25 cellular contexts compared by ENCODE assay signal in genomic region chr10:59870152-59870551, GRCh38. TPM values are rescaled to one million over a fixed set of nuclear protein-coding genes. Genes with fewer than 3 reads are reported as not detected.
DNase-seq lines count a peak whose midpoint lies in the region; ATAC-seq and TF ChIP-seq lines count a peak whose summit lies in the region.
"Had no signal": no experiment of that assay in that cellular context is flagged by ENCODE, and none has a peak within 500 bp of the region (broad histone marks: within the 10 kb centered on the region; RNA-seq: fewer than 3 reads in every experiment).

No MANE protein-coding gene starts in this region.

- H3K79me2 ChIP-seq in GM23338 (replicated peaks; ENCODE audit: insufficient read depth), result peaks cover 99% of the 10 kb centered on the region

- H3K4me1 Mint-ChIP-seq in GM23338, result peaks cover 73% of the 10 kb centered on the region

- no peak overlapping the region for H3K4me2 ChIP-seq in GM23338
- H3K4me2 ChIP-seq: PC-9 had no signal

- H3K4me1 ChIP-seq in GM23338 (ENCODE audit: insufficient read depth) (peaks cover 63% of the 10 kb centered on the region), ascending aorta (peaks cover 5 to 29% of the 10 kb centered on the region in 2 donors)

- ATAC-seq in GM23338 (no peak), GM18907 (IDR thresholded peaks at IDR 0.05; ENCODE audit: unreplicated experiment) (no peak), GM19035 (IDR thresholded peaks at IDR 0.05; ENCODE audit: unreplicated experiment) (no peak)
- peak; percentile 40 for ATAC-seq in stimulated activated naive CD8-positive, alpha-beta T cell treated with anti-CD3 and anti-CD28 coated beads, Interleukin-15, Interleukin-2, amounts not matched to agents 100 U/mL and 50 U/mL, for 24 hours
- ATAC-seq: CD8-positive, alpha-beta T cell; natural killer cell treated with Interleukin-12 subunit alpha and Interleukin-12 subunit beta and Interleukin-15 and Interleukin-18, amount 100 ng/mL, for 72 hours; stimulated activated naive B cell treated with anti-CD40 and anti-IgM and Interleukin-4, amounts not matched to agents 10 μg/mL and 1 μg/mL and 100 μg/mL, for 72 hours had no signal

- no peak overlapping the region for H2AFZ ChIP-seq in GM23338
- H2AFZ ChIP-seq: PC-9 had no signal

- H3K27ac ChIP-seq in GM23338 (ENCODE audit: low read depth), result peak overlapping the region; percentile 17; the same call in 1 of the 2 replicates
- H3K27ac ChIP-seq in ascending aorta, result peak overlapping the region; percentile 66 to 84
- H3K27ac ChIP-seq: 22Rv1, PC-9 had no signal

- H3K9me3 Mint-ChIP-seq in GM23338, result no peaks in the 10 kb centered on the region
- H3K9me3 Mint-ChIP-seq: CD8-positive, alpha-beta T cell; natural killer cell treated with Interleukin-12 subunit alpha and Interleukin-12 subunit beta and Interleukin-15 and Interleukin-18, amount 100 ng/mL, for 72 hours; stimulated activated naive B cell treated with anti-CD40 and anti-IgM and Interleukin-4, amounts not matched to agents 10 μg/mL and 1 μg/mL and 100 μg/mL, for 72 hours had no signal

- no peaks in the 10 kb centered on the region for H3K9me3 ChIP-seq in ascending aorta
- H3K9me3 ChIP-seq: MG63 had no signal

- H4K20me1 ChIP-seq in GM23338 (replicated peaks; ENCODE audit: insufficient read depth), result peaks cover 38% of the 10 kb centered on the region

- H3K4me3 Mint-ChIP-seq in GM23338, result no peak overlapping the region
- H3K4me3 Mint-ChIP-seq: CD8-positive, alpha-beta T cell; natural killer cell treated with Interleukin-12 subunit alpha and Interleukin-12 subunit beta and Interleukin-15 and Interleukin-18, amount 100 ng/mL, for 72 hours; stimulated activated naive B cell treated with anti-CD40 and anti-IgM and Interleukin-4, amounts not matched to agents 10 μg/mL and 1 μg/mL and 100 μg/mL, for 72 hours had no signal

- no peak for TF ChIP-seq CTCF in GM23338 (conservative IDR thresholded peaks at IDR 0.05; ENCODE audit: low read depth in 2 of 2)
- no peak for TF ChIP-seq CTCF in ascending aorta (IDR thresholded peaks at IDR 0.05)

- intact Hi-C loops in ascending aorta (cut with DNase I), result no loop called here

- H3K27me3 ChIP-seq in GM23338 (ENCODE audit: insufficient read depth) (no peaks in the 10 kb centered on the region), ascending aorta (no peaks in the 10 kb centered on the region)
- H3K27me3 ChIP-seq: MG63 had no signal

- H3K4me3 ChIP-seq in GM23338 (no peak overlapping the region), ascending aorta (no peak overlapping the region)
- H3K4me3 ChIP-seq: MG63, PC-9 had no signal

- no peaks in the 10 kb centered on the region for H3K36me3 ChIP-seq in GM23338 (ENCODE audit: insufficient read depth)
- no peaks in the 10 kb centered on the region for H3K36me3 ChIP-seq in ascending aorta
- H3K36me3 ChIP-seq: MG63 had no signal

- H3K27ac Mint-ChIP-seq in GM23338, result no peak overlapping the region
- H3K27ac Mint-ChIP-seq: CD8-positive, alpha-beta T cell; stimulated activated naive B cell treated with anti-CD40 and anti-IgM and Interleukin-4, amounts not matched to agents 10 μg/mL and 1 μg/mL and 100 μg/mL, for 72 hours had no signal

- H3K36me3 Mint-ChIP-seq in GM23338 (ENCODE audit: low read depth), result no peaks in the 10 kb centered on the region
- H3K36me3 Mint-ChIP-seq: CD8-positive, alpha-beta T cell; natural killer cell treated with Interleukin-12 subunit alpha and Interleukin-12 subunit beta and Interleukin-15 and Interleukin-18, amount 100 ng/mL, for 72 hours; stimulated activated naive B cell treated with anti-CD40 and anti-IgM and Interleukin-4, amounts not matched to agents 10 μg/mL and 1 μg/mL and 100 μg/mL, for 72 hours had no signal

- DNase-seq in NCI-H1694 treated with DMSO at 0.1 percent for 48 hours (lab: John Stamatoyannopoulos, UW), result peak; percentile 33
- no peak for DNase-seq in NCI-H1694 (lab: John Stamatoyannopoulos, UW)
- no peak for DNase-seq in GM23338 (ENCODE audit: low spot score)
- no peak for DNase-seq in ascending aorta (ENCODE audit: low spot score in 2 of 2)
- DNase-seq in stimulated activated naive CD8-positive, alpha-beta T cell treated with anti-CD3 and anti-CD28 coated beads, Interleukin-15, Interleukin-2, amounts not matched to agents 100 U/mL and 50 U/mL, for 24 hours, result no peak
- DNase-seq in ecto neural progenitor cell (ENCODE audit: low spot score), result no peak
- DNase-seq: activated CD4-positive, alpha-beta T cell treated with anti-CD3 and anti-CD28 coated beads for 4 hours; activated gamma-delta T cell; amniotic stem cell; CD8-positive, alpha-beta T cell; DMS53; kidney; MG63; NCI-H1417 treated with DMSO at 0.1 percent for 48 hours; NCI-H510A treated with DMSO at 0.1 percent for 48 hours; NK-92 treated with Interleukin-12 subunit alpha and Interleukin-12 subunit beta, amount 100 ng/mL, for 24 hours; PC-9; retina; Right ventricle myocardium superior; stimulated activated CD4-positive, alpha-beta T cell treated with anti-CD3 and anti-CD28 coated beads, Interleukin-2, amount 100 ng/mL, for 48 hours; stimulated activated naive B cell treated with anti-CD40 and anti-IgM and Interleukin-4, amounts not matched to agents 10 μg/mL and 1 μg/mL and 100 μg/mL, for 72 hours had no signal

- H3K9me2 ChIP-seq in GM23338 (ENCODE audit: insufficient read depth), result peaks cover 4% of the 10 kb centered on the region; the same call in 1 of the 2 replicates

- H3K27me3 Mint-ChIP-seq in GM23338 (ENCODE audit: insufficient read depth, low read depth, poor library complexity), result peaks cover 10% of the 10 kb centered on the region
- H3K27me3 Mint-ChIP-seq: natural killer cell treated with Interleukin-12 subunit alpha and Interleukin-12 subunit beta and Interleukin-15 and Interleukin-18, amount 100 ng/mL, for 72 hours; stimulated activated naive B cell treated with anti-CD40 and anti-IgM and Interleukin-4, amounts not matched to agents 10 μg/mL and 1 μg/mL and 100 μg/mL, for 72 hours had no signal

- no peaks in the 10 kb centered on the region for H3F3A ChIP-seq in GM23338 (replicated peaks; ENCODE audit: low read depth)

TF ChIP-seq in GM23338, 12 proteins besides CTCF, POLR2A, EP300 and RAD21 (continues in another document):
- TF ChIP-seq JUNB (IDR thresholded peaks at IDR 0.05; ENCODE audit: unreplicated experiment), result no peak
- no peak for TF ChIP-seq ZNF114 (CRISPR knock-in tag; IDR thresholded peaks at IDR 0.05)
- TF ChIP-seq EZH2 (IDR thresholded peaks at IDR 0.05; ENCODE audit: low read depth, unreplicated experiment), result no peak
- TF ChIP-seq REST (IDR thresholded peaks at IDR 0.05; ENCODE audit: unreplicated experiment), result no peak
- TF ChIP-seq CREB1 (CRISPR knock-in tag; IDR thresholded peaks at IDR 0.05; ENCODE audit: low read depth), result no peak
- no peak for TF ChIP-seq STAT1 (IDR thresholded peaks at IDR 0.05; ENCODE audit: unreplicated experiment)
- no peak for TF ChIP-seq NANOG (IDR thresholded peaks at IDR 0.05; ENCODE audit: borderline replicate concordance)

RNA-seq across cellular contexts. Expression of gene CCDC6, which starts 36.2 kb away (rescaled TPM):
- 66.9 and 69.4 TPM in 2 replicates for total RNA-seq in GM23338 (2014; rRNA removed; shearing (Covaris generic))
- polyA plus RNA-seq in GM23338 (2016; fragmentation: Nextera tagmentation; extraction: Ambion mirVana), result 32.1 and 32.5 TPM in 2 replicates
- 21.1 TPM for total RNA-seq in ascending aorta
